22 cellular contexts compared by ENCODE assay signal in the genomic region with DNA sequence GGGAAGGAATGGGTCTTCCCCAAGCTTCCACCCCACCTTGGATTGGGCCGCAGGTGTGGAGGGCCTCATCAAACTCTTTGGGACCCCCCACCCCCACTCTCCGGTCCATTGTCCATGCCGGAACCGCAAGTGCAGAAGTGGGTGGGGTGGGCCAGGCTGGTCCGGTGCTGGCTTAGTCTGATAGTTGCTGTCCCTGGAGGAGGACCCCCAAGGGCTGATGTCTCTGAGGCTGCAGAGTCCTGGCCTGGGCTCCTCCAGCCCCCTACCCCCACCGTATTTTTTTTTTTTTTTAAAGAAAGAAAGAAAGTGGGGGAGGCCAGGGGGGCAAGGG. TPM values are rescaled to one million over a fixed set of nuclear protein-coding genes. Genes with fewer than 3 reads are reported as not detected.
"Had no signal": no experiment of that assay in that cellular context is flagged by ENCODE, and none has a peak within 500 bp of the region (broad histone marks: within the 10 kb centered on the region; RNA-seq: fewer than 3 reads in every experiment).

No MANE protein-coding gene starts in this region.

- H3K27me3 ChIP-seq: adrenal gland, esophagus squamous epithelium, heart right ventricle, upper lobe of right lung had no signal

- H3K9me3 ChIP-seq: adrenal gland, esophagus squamous epithelium, heart right ventricle, left ventricle myocardium inferior, thoracic aorta, upper lobe of right lung had no signal

- H3K4me3 ChIP-seq: adrenal gland, esophagus squamous epithelium, heart right ventricle, left ventricle myocardium inferior, thoracic aorta, upper lobe of right lung had no signal

- H3K27me3 Mint-ChIP-seq: activated CD4-positive, alpha-beta T cell treated with anti-CD3 and anti-CD28 coated beads, Interleukin-2, amount 10 ng/mL, durations not matched to agents 24 days and 14 days; dendritic cell treated with granulocyte-macrophage colony-stimulating factor and Interleukin-4, amounts not matched to agents 40 ng/mL and 50 ng/mL, for 4 days; stimulated activated naive B cell treated with anti-CD40 and anti-IgM and Interleukin-4, amounts not matched to agents 10 μg/mL and 1 μg/mL and 100 μg/mL, for 72 hours had no signal

- H3K9me3 Mint-ChIP-seq: activated CD4-positive, alpha-beta T cell treated with anti-CD3 and anti-CD28 coated beads, Interleukin-2, amount 10 ng/mL, durations not matched to agents 24 days and 14 days; activated naive CD4-positive, alpha-beta T cell treated with anti-CD3 and anti-CD28 coated beads, Interleukin-2, amount 50 U/mL, for 72 hours; activated T-cell treated with anti-CD3 and anti-CD28 coated beads, Interleukin-2, amount 50 U/mL, for 72 hours; dendritic cell treated with granulocyte-macrophage colony-stimulating factor and Interleukin-4, amounts not matched to agents 40 ng/mL and 50 ng/mL, for 4 days; stimulated activated naive B cell treated with anti-CD40 and anti-IgM and Interleukin-4, amounts not matched to agents 10 μg/mL and 1 μg/mL and 100 μg/mL, for 72 hours had no signal

- DNase-seq: activated CD4-positive, alpha-beta T cell treated with anti-CD3 and anti-CD28 coated beads, Interleukin-2, amount 10 ng/mL, durations not matched to agents 24 days and 14 days; activated CD8-positive, alpha-beta memory T cell treated with anti-CD3 and anti-CD28 coated beads, Interleukin-2, amount 50 U/mL, for 4 hours; activated gamma-delta T cell; activated T-cell treated with anti-CD3 and anti-CD28 coated beads, Interleukin-2, amount 50 U/mL, for 72 hours; adrenal gland; effector memory CD4-positive, alpha-beta T cell; esophagus squamous epithelium; heart right ventricle; left ventricle myocardium inferior; occipital lobe; retina; stimulated activated naive B cell treated with anti-CD40 and anti-IgM and Interleukin-4, amounts not matched to agents 10 μg/mL and 1 μg/mL and 100 μg/mL, for 72 hours; T1000; upper lobe of right lung had no signal

- H3K27ac Mint-ChIP-seq: activated T-cell treated with anti-CD3 and anti-CD28 coated beads, Interleukin-2, amount 50 U/mL, for 72 hours; dendritic cell treated with granulocyte-macrophage colony-stimulating factor and Interleukin-4, amounts not matched to agents 40 ng/mL and 50 ng/mL, for 4 days had no signal

- H3K4me3 Mint-ChIP-seq: activated CD4-positive, alpha-beta T cell treated with anti-CD3 and anti-CD28 coated beads, Interleukin-2, amount 10 ng/mL, durations not matched to agents 24 days and 14 days; activated T-cell treated with anti-CD3 and anti-CD28 coated beads, Interleukin-2, amount 50 U/mL, for 72 hours; dendritic cell treated with granulocyte-macrophage colony-stimulating factor and Interleukin-4, amounts not matched to agents 40 ng/mL and 50 ng/mL, for 4 days had no signal

- ATAC-seq: activated naive CD4-positive, alpha-beta T cell treated with anti-CD3 and anti-CD28 coated beads, Interleukin-2, amount 50 U/mL, for 72 hours; activated T-cell treated with anti-CD3 and anti-CD28 coated beads, Interleukin-2, amount 50 U/mL, for 72 hours; heart right ventricle; stimulated activated naive B cell treated with anti-CD40 and anti-IgM and Interleukin-4, amounts not matched to agents 10 μg/mL and 1 μg/mL and 100 μg/mL, for 72 hours; upper lobe of right lung had no signal

- H3K27ac ChIP-seq: adrenal gland, esophagus squamous epithelium, heart right ventricle, left ventricle myocardium inferior, thoracic aorta, upper lobe of right lung had no signal

RNA-seq across cellular contexts. Expression of a gene that starts 36.3 kb away (rescaled TPM):
- total RNA-seq: astrocyte, bronchial epithelial cell, cerebellum, kidney epithelial cell, occipital lobe, upper lobe of right lung had no signal
- polyA plus RNA-seq: neural cell had no signal
